ENCODE assay signal across 1 cellular context in the genomic region with DNA sequence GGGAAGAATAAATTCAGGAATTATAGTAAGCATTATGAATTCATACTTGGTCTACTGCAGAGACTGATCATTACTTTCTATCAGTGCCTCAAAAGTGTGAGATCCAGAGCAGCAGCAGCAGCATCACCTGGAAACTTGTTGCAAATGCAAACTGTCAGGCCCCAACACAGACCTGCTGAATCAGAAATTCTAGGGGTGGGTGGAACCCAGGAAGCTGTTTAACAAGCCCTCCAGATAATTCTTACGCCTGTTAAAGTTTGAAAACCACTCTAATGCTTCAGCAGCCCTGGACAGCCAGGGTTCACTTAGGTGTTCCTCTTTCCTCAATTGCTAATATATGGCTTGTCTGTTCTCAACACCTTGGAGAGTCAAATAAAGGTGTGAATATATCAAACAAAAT.
A peak's percentile ranks its signal among the peaks of the same experiment; 100 is the strongest.
TF ChIP-seq lines count a peak whose summit lies in the region.

No MANE protein-coding gene starts in this region.

TF ChIP-seq in H1, 55 proteins besides CTCF, POLR2A, EP300 and RAD21:
- TF ChIP-seq BACH1 (IDR thresholded peaks at IDR 0.05; ENCODE audit: low read length) (0 out of 2 replicates have a peak, but pooled peaks have one; percentile 20), MAFK (IDR thresholded peaks at IDR 0.05; ENCODE audit: low read depth, low read length) (peak; percentile 35; the same call in 1 of the 2 replicates), POU5F1 (IDR thresholded peaks at IDR 0.05; ENCODE audit: low read depth, low read length) (no peak)
